Comparison of ENCODE assay signal across 1 cellular context in genomic region chr7:93073357-93073756, GRCh38. TPM values are rescaled to one million over a fixed set of nuclear protein-coding genes. Genes with fewer than 3 reads are reported as not detected.
"Had no signal": no experiment of that assay in that cellular context is flagged by ENCODE, and none has a peak within 500 bp of the region (broad histone marks: within the 10 kb centered on the region; RNA-seq: fewer than 3 reads in every experiment).

No MANE protein-coding gene starts in this region.

RNA-seq across cellular contexts. Expression of gene SAMD9, which starts 44.4 kb away (rescaled TPM):
- polyA plus RNA-seq: cardiac muscle cell had no signal
